ENCODE assay signal across 1 cellular context in the genomic region with DNA sequence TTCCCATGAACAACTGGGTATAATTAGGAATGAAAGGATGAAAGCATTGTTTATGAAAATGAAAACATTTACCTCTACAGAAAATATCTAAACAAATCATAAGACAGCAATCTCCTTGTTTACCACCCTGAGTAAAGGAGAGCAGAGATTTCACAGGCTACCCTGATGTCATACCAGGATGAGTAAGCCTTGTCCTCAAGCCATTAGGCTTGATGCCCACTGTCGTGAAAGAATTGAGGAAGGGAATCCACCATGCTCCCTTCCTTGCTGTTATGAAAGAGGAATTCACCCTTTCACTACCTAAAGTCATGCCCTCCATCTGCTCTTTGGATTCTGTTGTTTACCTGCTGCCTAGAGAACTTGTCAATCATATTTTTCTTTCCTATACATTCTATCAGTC.
TF ChIP-seq lines count a peak whose summit lies in the region.

No MANE protein-coding gene starts in this region.

TF ChIP-seq in WTC11, 78 proteins besides CTCF, POLR2A, EP300 and RAD21 (continued from another document):
- TF ChIP-seq, protein P1, sequence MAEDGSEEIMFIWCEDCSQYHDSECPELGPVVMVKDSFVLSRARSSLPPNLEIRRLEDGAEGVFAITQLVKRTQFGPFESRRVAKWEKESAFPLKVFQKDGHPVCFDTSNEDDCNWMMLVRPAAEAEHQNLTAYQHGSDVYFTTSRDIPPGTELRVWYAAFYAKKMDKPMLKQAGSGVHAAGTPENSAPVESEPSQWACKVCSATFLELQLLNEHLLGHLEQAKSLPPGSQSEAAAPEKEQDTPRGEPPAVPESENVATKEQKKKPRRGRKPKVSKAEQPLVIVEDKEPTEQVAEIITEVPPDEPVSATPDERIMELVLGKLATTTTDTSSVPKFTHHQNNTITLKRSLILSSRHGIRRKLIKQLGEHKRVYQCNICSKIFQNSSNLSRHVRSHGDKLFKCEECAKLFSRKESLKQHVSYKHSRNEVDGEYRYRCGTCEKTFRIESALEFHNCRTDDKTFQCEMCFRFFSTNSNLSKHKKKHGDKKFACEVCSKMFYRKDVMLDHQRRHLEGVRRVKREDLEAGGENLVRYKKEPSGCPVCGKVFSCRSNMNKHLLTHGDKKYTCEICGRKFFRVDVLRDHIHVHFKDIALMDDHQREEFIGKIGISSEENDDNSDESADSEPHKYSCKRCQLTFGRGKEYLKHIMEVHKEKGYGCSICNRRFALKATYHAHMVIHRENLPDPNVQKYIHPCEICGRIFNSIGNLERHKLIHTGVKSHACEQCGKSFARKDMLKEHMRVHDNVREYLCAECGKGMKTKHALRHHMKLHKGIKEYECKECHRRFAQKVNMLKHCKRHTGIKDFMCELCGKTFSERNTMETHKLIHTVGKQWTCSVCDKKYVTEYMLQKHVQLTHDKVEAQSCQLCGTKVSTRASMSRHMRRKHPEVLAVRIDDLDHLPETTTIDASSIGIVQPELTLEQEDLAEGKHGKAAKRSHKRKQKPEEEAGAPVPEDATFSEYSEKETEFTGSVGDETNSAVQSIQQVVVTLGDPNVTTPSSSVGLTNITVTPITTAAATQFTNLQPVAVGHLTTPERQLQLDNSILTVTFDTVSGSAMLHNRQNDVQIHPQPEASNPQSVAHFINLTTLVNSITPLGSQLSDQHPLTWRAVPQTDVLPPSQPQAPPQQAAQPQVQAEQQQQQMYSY (CRISPR knock-in tag; IDR thresholded peaks at IDR 0.05): no peak
- TF ChIP-seq, protein P2, sequence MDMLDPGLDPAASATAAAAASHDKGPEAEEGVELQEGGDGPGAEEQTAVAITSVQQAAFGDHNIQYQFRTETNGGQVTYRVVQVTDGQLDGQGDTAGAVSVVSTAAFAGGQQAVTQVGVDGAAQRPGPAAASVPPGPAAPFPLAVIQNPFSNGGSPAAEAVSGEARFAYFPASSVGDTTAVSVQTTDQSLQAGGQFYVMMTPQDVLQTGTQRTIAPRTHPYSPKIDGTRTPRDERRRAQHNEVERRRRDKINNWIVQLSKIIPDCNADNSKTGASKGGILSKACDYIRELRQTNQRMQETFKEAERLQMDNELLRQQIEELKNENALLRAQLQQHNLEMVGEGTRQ (CRISPR knock-in tag; IDR thresholded peaks at IDR 0.05): no peak
- no peak for TF ChIP-seq OVOL2 (CRISPR knock-in tag; IDR thresholded peaks at IDR 0.05; ENCODE audit: borderline replicate concordance)
- TF ChIP-seq CREM (CRISPR knock-in tag; IDR thresholded peaks at IDR 0.05): no peak
- TF ChIP-seq ZNF121 (CRISPR knock-in tag; IDR thresholded peaks at IDR 0.05): no peak
- TF ChIP-seq NR3C1 (CRISPR knock-in tag; conservative IDR thresholded peaks at IDR 0.05; ENCODE audit: low read depth): no peak
- TF ChIP-seq, protein P3, sequence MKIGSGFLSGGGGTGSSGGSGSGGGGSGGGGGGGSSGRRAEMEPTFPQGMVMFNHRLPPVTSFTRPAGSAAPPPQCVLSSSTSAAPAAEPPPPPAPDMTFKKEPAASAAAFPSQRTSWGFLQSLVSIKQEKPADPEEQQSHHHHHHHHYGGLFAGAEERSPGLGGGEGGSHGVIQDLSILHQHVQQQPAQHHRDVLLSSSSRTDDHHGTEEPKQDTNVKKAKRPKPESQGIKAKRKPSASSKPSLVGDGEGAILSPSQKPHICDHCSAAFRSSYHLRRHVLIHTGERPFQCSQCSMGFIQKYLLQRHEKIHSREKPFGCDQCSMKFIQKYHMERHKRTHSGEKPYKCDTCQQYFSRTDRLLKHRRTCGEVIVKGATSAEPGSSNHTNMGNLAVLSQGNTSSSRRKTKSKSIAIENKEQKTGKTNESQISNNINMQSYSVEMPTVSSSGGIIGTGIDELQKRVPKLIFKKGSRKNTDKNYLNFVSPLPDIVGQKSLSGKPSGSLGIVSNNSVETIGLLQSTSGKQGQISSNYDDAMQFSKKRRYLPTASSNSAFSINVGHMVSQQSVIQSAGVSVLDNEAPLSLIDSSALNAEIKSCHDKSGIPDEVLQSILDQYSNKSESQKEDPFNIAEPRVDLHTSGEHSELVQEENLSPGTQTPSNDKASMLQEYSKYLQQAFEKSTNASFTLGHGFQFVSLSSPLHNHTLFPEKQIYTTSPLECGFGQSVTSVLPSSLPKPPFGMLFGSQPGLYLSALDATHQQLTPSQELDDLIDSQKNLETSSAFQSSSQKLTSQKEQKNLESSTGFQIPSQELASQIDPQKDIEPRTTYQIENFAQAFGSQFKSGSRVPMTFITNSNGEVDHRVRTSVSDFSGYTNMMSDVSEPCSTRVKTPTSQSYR (CRISPR knock-in tag; IDR thresholded peaks at IDR 0.05): no peak
- no peak for TF ChIP-seq NR1H2 (CRISPR knock-in tag; IDR thresholded peaks at IDR 0.05)
- TF ChIP-seq, protein P4, sequence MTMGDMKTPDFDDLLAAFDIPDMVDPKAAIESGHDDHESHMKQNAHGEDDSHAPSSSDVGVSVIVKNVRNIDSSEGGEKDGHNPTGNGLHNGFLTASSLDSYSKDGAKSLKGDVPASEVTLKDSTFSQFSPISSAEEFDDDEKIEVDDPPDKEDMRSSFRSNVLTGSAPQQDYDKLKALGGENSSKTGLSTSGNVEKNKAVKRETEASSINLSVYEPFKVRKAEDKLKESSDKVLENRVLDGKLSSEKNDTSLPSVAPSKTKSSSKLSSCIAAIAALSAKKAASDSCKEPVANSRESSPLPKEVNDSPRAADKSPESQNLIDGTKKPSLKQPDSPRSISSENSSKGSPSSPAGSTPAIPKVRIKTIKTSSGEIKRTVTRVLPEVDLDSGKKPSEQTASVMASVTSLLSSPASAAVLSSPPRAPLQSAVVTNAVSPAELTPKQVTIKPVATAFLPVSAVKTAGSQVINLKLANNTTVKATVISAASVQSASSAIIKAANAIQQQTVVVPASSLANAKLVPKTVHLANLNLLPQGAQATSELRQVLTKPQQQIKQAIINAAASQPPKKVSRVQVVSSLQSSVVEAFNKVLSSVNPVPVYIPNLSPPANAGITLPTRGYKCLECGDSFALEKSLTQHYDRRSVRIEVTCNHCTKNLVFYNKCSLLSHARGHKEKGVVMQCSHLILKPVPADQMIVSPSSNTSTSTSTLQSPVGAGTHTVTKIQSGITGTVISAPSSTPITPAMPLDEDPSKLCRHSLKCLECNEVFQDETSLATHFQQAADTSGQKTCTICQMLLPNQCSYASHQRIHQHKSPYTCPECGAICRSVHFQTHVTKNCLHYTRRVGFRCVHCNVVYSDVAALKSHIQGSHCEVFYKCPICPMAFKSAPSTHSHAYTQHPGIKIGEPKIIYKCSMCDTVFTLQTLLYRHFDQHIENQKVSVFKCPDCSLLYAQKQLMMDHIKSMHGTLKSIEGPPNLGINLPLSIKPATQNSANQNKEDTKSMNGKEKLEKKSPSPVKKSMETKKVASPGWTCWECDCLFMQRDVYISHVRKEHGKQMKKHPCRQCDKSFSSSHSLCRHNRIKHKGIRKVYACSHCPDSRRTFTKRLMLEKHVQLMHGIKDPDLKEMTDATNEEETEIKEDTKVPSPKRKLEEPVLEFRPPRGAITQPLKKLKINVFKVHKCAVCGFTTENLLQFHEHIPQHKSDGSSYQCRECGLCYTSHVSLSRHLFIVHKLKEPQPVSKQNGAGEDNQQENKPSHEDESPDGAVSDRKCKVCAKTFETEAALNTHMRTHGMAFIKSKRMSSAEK (CRISPR knock-in tag; IDR thresholded peaks at IDR 0.05; ENCODE audit: borderline replicate concordance): no peak
- no peak for TF ChIP-seq SP1 (CRISPR knock-in tag; conservative IDR thresholded peaks at IDR 0.05)
- no peak for TF ChIP-seq ZNF263 (CRISPR knock-in tag; IDR thresholded peaks at IDR 0.05; ENCODE audit: low read depth)
- TF ChIP-seq, protein P5, sequence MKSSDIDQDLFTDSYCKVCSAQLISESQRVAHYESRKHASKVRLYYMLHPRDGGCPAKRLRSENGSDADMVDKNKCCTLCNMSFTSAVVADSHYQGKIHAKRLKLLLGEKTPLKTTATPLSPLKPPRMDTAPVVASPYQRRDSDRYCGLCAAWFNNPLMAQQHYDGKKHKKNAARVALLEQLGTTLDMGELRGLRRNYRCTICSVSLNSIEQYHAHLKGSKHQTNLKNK (CRISPR knock-in tag; IDR thresholded peaks at IDR 0.05): no peak
- TF ChIP-seq, protein P6, sequence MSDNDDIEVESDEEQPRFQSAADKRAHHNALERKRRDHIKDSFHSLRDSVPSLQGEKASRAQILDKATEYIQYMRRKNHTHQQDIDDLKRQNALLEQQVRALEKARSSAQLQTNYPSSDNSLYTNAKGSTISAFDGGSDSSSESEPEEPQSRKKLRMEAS (CRISPR knock-in tag; IDR thresholded peaks at IDR 0.05): no peak
